Comparison of ENCODE assay signal across 19 cellular contexts in the genomic region with DNA sequence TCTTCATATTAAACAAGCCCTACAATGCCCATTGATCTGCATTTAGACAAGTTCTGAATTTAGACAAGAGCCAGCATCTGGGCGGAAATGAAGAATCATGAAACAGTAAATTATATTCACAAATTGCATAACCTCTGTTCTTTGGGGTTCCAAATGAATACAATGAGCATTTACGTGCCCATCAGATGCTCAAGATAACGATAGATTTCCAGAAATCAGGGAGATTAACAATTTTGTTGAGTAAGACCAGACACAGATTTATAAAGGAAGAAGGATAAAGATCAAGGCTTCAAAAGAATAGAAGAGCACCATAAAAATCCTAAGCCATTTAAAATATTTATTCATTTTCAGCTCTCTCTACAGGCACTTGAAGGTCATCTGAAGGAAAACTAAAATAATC. TPM values are rescaled to one million over a fixed set of nuclear protein-coding genes. Genes with fewer than 3 reads are reported as not detected.
A peak's percentile ranks its signal among the peaks of the same experiment; 100 is the strongest.
DNase-seq lines count a peak whose midpoint lies in the region; ATAC-seq and TF ChIP-seq lines count a peak whose summit lies in the region.
"Had no signal": no experiment of that assay in that cellular context is flagged by ENCODE, and none has a peak within 500 bp of the region (broad histone marks: within the 10 kb centered on the region; RNA-seq: fewer than 3 reads in every experiment).

No MANE protein-coding gene starts in this region.

- no peak overlapping the region for H2AFZ ChIP-seq in GM23338
- no peak overlapping the region for H2AFZ ChIP-seq in SK-N-SH (ENCODE audit: low read depth)
- peak overlapping the region; percentile 27 for H2AFZ ChIP-seq in neural progenitor cell (replicated peaks)

- intact Hi-C loops in cardiac septum (cut with DNase I): no loop called here

- H3K9me3 Mint-ChIP-seq in GM23338 (peaks cover under 1% of the 10 kb centered on the region; the same call in 1 of the 3 replicates), neural progenitor cell (no peaks in the 10 kb centered on the region)

- WGBS in SK-N-SH (ENCODE audit: low lambda C conversion rate): 25% methylated on average over 3 of the region's 3 CpGs
- WGBS in upper lobe of left lung, 2 donors: 81 to 92% methylated on average over 3 of the region's 3 CpGs

- H3K4me3 ChIP-seq in GM23338 (no peak overlapping the region), SK-N-SH (ENCODE audit: low read depth in 2 of 2, low read length in 1 of 2) (no peak overlapping the region), neural progenitor cell (no peak overlapping the region), upper lobe of left lung (no peak overlapping the region)
- H3K4me3 ChIP-seq: BLaER1 had no signal

- H3K9ac ChIP-seq in SK-N-SH (no peak overlapping the region), neural progenitor cell (no peak overlapping the region)
- H3K9ac ChIP-seq: BLaER1 had no signal

- H3K27ac Mint-ChIP-seq in GM23338: no peak overlapping the region
- H3K27ac Mint-ChIP-seq in neural progenitor cell: no peak overlapping the region
- H3K27ac Mint-ChIP-seq: CD14-positive monocyte; CD4-positive, alpha-beta memory T cell; CD4-positive, CD25-positive, alpha-beta regulatory T cell; CD8-positive, alpha-beta memory T cell had no signal

- H3K36me3 Mint-ChIP-seq in GM23338 (ENCODE audit: low read depth): no peaks in the 10 kb centered on the region
- H3K36me3 Mint-ChIP-seq in neural progenitor cell: no peaks in the 10 kb centered on the region
- H3K36me3 Mint-ChIP-seq: CD14-positive monocyte; CD4-positive, alpha-beta memory T cell; CD4-positive, CD25-positive, alpha-beta regulatory T cell; CD8-positive, alpha-beta memory T cell had no signal

- POLR2A ChIA-PET in SK-N-SH (lab: Yijun Ruan, JAX): no interaction called here

- no peak overlapping the region for H3K27ac ChIP-seq in GM23338 (ENCODE audit: low read depth)
- H3K27ac ChIP-seq in SK-N-SH (ENCODE audit: low read depth in 2 of 2, low read length in 1 of 2): no peak overlapping the region; a peak in 1 of 4 replicates
- peak overlapping the region; percentile 82 for H3K27ac ChIP-seq in neural progenitor cell
- H3K27ac ChIP-seq in upper lobe of left lung: no peak overlapping the region
- H3K27ac ChIP-seq: BLaER1 had no signal

- H3K27me3 ChIP-seq in GM23338 (ENCODE audit: insufficient read depth): peaks cover 25% of the 10 kb centered on the region
- H3K27me3 ChIP-seq in SK-N-SH (ENCODE audit: insufficient read depth): no peaks in the 10 kb centered on the region
- no peaks in the 10 kb centered on the region for H3K27me3 ChIP-seq in neural progenitor cell
- H3K27me3 ChIP-seq in upper lobe of left lung: no peaks in the 10 kb centered on the region
- H3K27me3 ChIP-seq: BE2C, BLaER1 had no signal

- CTCF ChIA-PET in SK-N-SH (lab: Yijun Ruan, JAX): interaction anchor here (1.0 kb wide), 1 partner anchor 21 kb away, joined by 3 read pairs; no protein-coding TSS in a partner anchor

- H3K4me2 ChIP-seq in GM23338 (0 out of 2 replicates have a peak overlapping the region, but pooled peaks have one; percentile 3), SK-N-SH (no peak overlapping the region), neural progenitor cell (peak overlapping the region; percentile 55)
- H3K4me2 ChIP-seq: BLaER1 had no signal

- TF ChIP-seq CTCF in GM23338 (conservative IDR thresholded peaks at IDR 0.05; ENCODE audit: low read depth in 2 of 2) (no peak), SK-N-SH (IDR thresholded peaks at IDR 0.05) (no peak), neural progenitor cell (IDR thresholded peaks at IDR 0.05) (no peak), upper lobe of left lung (IDR thresholded peaks at IDR 0.05) (no peak)

- H4K20me1 ChIP-seq in GM23338 (replicated peaks; ENCODE audit: insufficient read depth) (no peaks in the 10 kb centered on the region), SK-N-SH (ENCODE audit: insufficient read depth) (no peaks in the 10 kb centered on the region), neural progenitor cell (ENCODE audit: low read depth) (no peaks in the 10 kb centered on the region)
- H4K20me1 ChIP-seq: BLaER1 had no signal

- H3K36me3 ChIP-seq in GM23338 (ENCODE audit: insufficient read depth): no peaks in the 10 kb centered on the region
- no peaks in the 10 kb centered on the region for H3K36me3 ChIP-seq in SK-N-SH (replicated peaks in 1 of 2; ENCODE audit: control insufficient read depth in 1 of 2, insufficient read depth in 2 of 2, low read length in 1 of 2)
- H3K36me3 ChIP-seq in neural progenitor cell: no peaks in the 10 kb centered on the region
- no peaks in the 10 kb centered on the region for H3K36me3 ChIP-seq in upper lobe of left lung
- H3K36me3 ChIP-seq: BE2C, BLaER1 had no signal

- H3K9me2 ChIP-seq in GM23338 (ENCODE audit: insufficient read depth) (peaks cover 2% of the 10 kb centered on the region; the same call in 1 of the 2 replicates), SK-N-SH (0 out of 2 replicates have a peak, but pooled peaks cover 7% of the 10 kb centered on the region)

- H3K4me1 Mint-ChIP-seq in GM23338 (peaks cover 22% of the 10 kb centered on the region), neural progenitor cell (peaks cover 3% of the 10 kb centered on the region)
- H3K4me1 Mint-ChIP-seq: CD14-positive monocyte; CD4-positive, alpha-beta memory T cell; CD4-positive, CD25-positive, alpha-beta regulatory T cell; CD8-positive, alpha-beta memory T cell had no signal

- no peak for TF ChIP-seq POLR2A in upper lobe of left lung (IDR thresholded peaks at IDR 0.05)

- H3K27me3 Mint-ChIP-seq in GM23338 (ENCODE audit: insufficient read depth, low read depth, poor library complexity) (peaks cover 4% of the 10 kb centered on the region), neural progenitor cell (ENCODE audit: insufficient read depth, low read depth) (no peaks in the 10 kb centered on the region)
- H3K27me3 Mint-ChIP-seq: CD4-positive, alpha-beta memory T cell; CD4-positive, CD25-positive, alpha-beta regulatory T cell; CD8-positive, alpha-beta memory T cell had no signal

- no peak overlapping the region for H3K4me3 Mint-ChIP-seq in GM23338
- H3K4me3 Mint-ChIP-seq in neural progenitor cell: no peak overlapping the region
- H3K4me3 Mint-ChIP-seq: CD14-positive monocyte; CD4-positive, alpha-beta memory T cell; CD4-positive, CD25-positive, alpha-beta regulatory T cell; CD8-positive, alpha-beta memory T cell had no signal

- H3K79me2 ChIP-seq in GM23338 (replicated peaks; ENCODE audit: insufficient read depth) (no peaks in the 10 kb centered on the region), SK-N-SH (ENCODE audit: insufficient read depth) (no peaks in the 10 kb centered on the region), neural progenitor cell (ENCODE audit: low read depth) (no peaks in the 10 kb centered on the region)

- no peak for DNase-seq in GM23338 (ENCODE audit: low spot score)
- no peak for DNase-seq in SK-N-SH
- no peak for DNase-seq in neural progenitor cell (ENCODE audit: low spot score)
- DNase-seq in SHP77 (lab: John Stamatoyannopoulos, UW): no peak
- no peak for DNase-seq in upper lobe of left lung
- no peak for DNase-seq in cardiac septum (ENCODE audit: low spot score)
- DNase-seq: 8988T; ACHN; BE2C; C1 segment of cervical spinal cord; CD4-positive, alpha-beta memory T cell; CD4-positive, CD25-positive, alpha-beta regulatory T cell; CD8-positive, alpha-beta memory T cell; COR-L47; DMS79 treated with DMSO at 0.1 percent for 48 hours; GF-D8 had no signal

- H3K4me1 ChIP-seq in GM23338 (ENCODE audit: insufficient read depth) (peaks cover 14% of the 10 kb centered on the region; the same call in 1 of the 2 replicates), SK-N-SH (ENCODE audit: control insufficient read depth in 1 of 2, insufficient read depth in 2 of 2, low read depth in 1 of 2, low read length in 1 of 2) (no peaks in the 10 kb centered on the region), neural progenitor cell (peaks cover 31% of the 10 kb centered on the region), upper lobe of left lung (no peaks in the 10 kb centered on the region)
- H3K4me1 ChIP-seq: BE2C, BLaER1 had no signal

- ATAC-seq in GM23338 (no peak), upper lobe of left lung (ENCODE audit: low FRiP score in 2 of 2) (no peak)

- peak in 1 of 2 experiments; percentile 74; a peak in 1 of 4 replicates for TF ChIP-seq EP300 in SK-N-SH (IDR thresholded peaks at IDR 0.05; ENCODE audit: borderline replicate concordance in 1 of 2, low read depth in 1 of 2, low read length in 1 of 2)
- no peak for TF ChIP-seq EP300 in upper lobe of left lung (IDR thresholded peaks at IDR 0.05)

- TF ChIP-seq RAD21 in SK-N-SH (IDR thresholded peaks at IDR 0.05; ENCODE audit: low read length): no peak

- no peaks in the 10 kb centered on the region for H3F3A ChIP-seq in GM23338 (replicated peaks; ENCODE audit: low read depth)
- H3F3A ChIP-seq in SK-N-SH (replicated peaks; ENCODE audit: insufficient read depth): no peaks in the 10 kb centered on the region
- H3F3A ChIP-seq in neural progenitor cell (ENCODE audit: low read depth): peaks cover 26% of the 10 kb centered on the region

- H3K9me3 ChIP-seq in SK-N-SH (no peaks in the 10 kb centered on the region), neural progenitor cell (ENCODE audit: low read depth) (no peaks in the 10 kb centered on the region), upper lobe of left lung (no peaks in the 10 kb centered on the region)
- H3K9me3 ChIP-seq: BE2C, BLaER1 had no signal

TF ChIP-seq in SK-N-SH, 30 proteins besides CTCF, POLR2A, EP300 and RAD21:
- no peak for TF ChIP-seq FOXJ3 (CRISPR knock-in tag; IDR thresholded peaks at IDR 0.05)
- no peak for TF ChIP-seq RFX5 (IDR thresholded peaks at IDR 0.05; ENCODE audit: low read length)
- TF ChIP-seq TEAD4 (IDR thresholded peaks at IDR 0.05; ENCODE audit: borderline replicate concordance, insufficient read depth): no peak
- TF ChIP-seq GABPA (IDR thresholded peaks at IDR 0.05; ENCODE audit: low read depth): no peak
- TF ChIP-seq GATA2 (CRISPR knock-in tag; IDR thresholded peaks at IDR 0.05): peak; percentile 31; the same call in 1 of the 2 replicates
TF ChIP-seq in SK-N-SH: peak in this region for 1.

RNA-seq across cellular contexts. Expression of a gene that starts 59.7 kb away (rescaled TPM):
- 0.31 and 1.0 TPM in 2 replicates for total RNA-seq in GM23338 (2014; rRNA removed; shearing (Covaris generic))
- polyA plus RNA-seq in GM23338 (2016; fragmentation: Nextera tagmentation; extraction: Ambion mirVana): not detected in 2 replicates
- 1.1 TPM in 2 replicates for polyA plus RNA-seq in SK-N-SH (2012; rRNA removed)
- polyA plus RNA-seq in SK-N-SH (2012; cell fraction: cytosol; rRNA removed): 1.1 and 1.3 TPM in 2 replicates
- 1.2 TPM in 2 replicates for polyA plus RNA-seq in SK-N-SH (2012; cell fraction: nucleus; rRNA removed)
- total RNA-seq in neural progenitor cell (ENCODE audit: low replicate concordance): 1.6 and 1.9 TPM in 2 replicates
- total RNA-seq in upper lobe of left lung: under 1 TPM in 2 of 6 donors, not detected in 4; 0.06 to 0.07 TPM
- total RNA-seq in cardiac septum: 0.08 TPM
- total RNA-seq: CD4-positive, alpha-beta memory T cell had no signal
- polyA plus RNA-seq: AG04450; CD14-positive monocyte; CD4-positive, alpha-beta memory T cell; CD8-positive, alpha-beta memory T cell had no signal
